In genomic region chr11:70624598-70624993, GRCh38 we compare ENCODE assay signal across 19 cellular contexts.
DNase-seq lines count a peak whose midpoint lies in the region; ATAC-seq and TF ChIP-seq lines count a peak whose summit lies in the region.
"Had no signal": no experiment of that assay in that cellular context is flagged by ENCODE, and none has a peak within 500 bp of the region (broad histone marks: within the 10 kb centered on the region; RNA-seq: fewer than 3 reads in every experiment).

No MANE protein-coding gene starts in this region.

- H2AFZ ChIP-seq in osteoblast (ENCODE audit: low read length) (no peak overlapping the region), hepatocyte (no peak overlapping the region)

- peak; percentile 48 for DNase-seq in NB4 (ENCODE audit: low read depth)
- DNase-seq in caudate nucleus (lab: John Stamatoyannopoulos, UW): no peak
- DNase-seq in osteoblast (ENCODE audit: insufficient read length, low spot score, missing footprints): peak; percentile 29
- no peak for DNase-seq in hepatocyte (ENCODE audit: low spot score)
- no peak for DNase-seq in heart right ventricle
- DNase-seq: AML-193; BE2C; Caco-2; CD4-positive, CD25-positive, alpha-beta regulatory T cell; CD8-positive, alpha-beta T cell; DMS153; DND-41; GOT3; HCEC 1CT had no signal

- H3K9me3 ChIP-seq in BLaER1 (no peaks in the 10 kb centered on the region), osteoblast (ENCODE audit: low read depth, low read length) (no peaks in the 10 kb centered on the region), hepatocyte (ENCODE audit: low read depth) (no peaks in the 10 kb centered on the region), heart right ventricle (peaks cover 0 to 11% (median 0%) of the 10 kb centered on the region in 11 donors)
- H3K9me3 ChIP-seq: BE2C had no signal

- no peak overlapping the region for H3K4me3 ChIP-seq in BLaER1
- H3K4me3 ChIP-seq in NB4 (ENCODE audit: low read depth, low read length): no peak overlapping the region
- H3K4me3 ChIP-seq in osteoblast (ENCODE audit: insufficient read depth, low read length): no peak overlapping the region
- no peak overlapping the region for H3K4me3 ChIP-seq in hepatocyte
- no peak overlapping the region for H3K4me3 ChIP-seq in heart right ventricle

- H3K4me3 Mint-ChIP-seq in activated T-helper 17 cell treated with anti-CD3 and anti-CD28 coated beads, Interleukin-2, amount 50 U/mL, for 72 hours: no peak overlapping the region
- H3K4me3 Mint-ChIP-seq: CD4-positive, CD25-positive, alpha-beta regulatory T cell; CD8-positive, alpha-beta T cell had no signal

- no peak overlapping the region for H3K27ac Mint-ChIP-seq in activated T-helper 17 cell treated with anti-CD3 and anti-CD28 coated beads, Interleukin-2, amount 50 U/mL, for 72 hours
- H3K27ac Mint-ChIP-seq: CD4-positive, CD25-positive, alpha-beta regulatory T cell; CD8-positive, alpha-beta T cell had no signal

- no peaks in the 10 kb centered on the region for H3K27me3 ChIP-seq in BLaER1
- H3K27me3 ChIP-seq in osteoblast (ENCODE audit: insufficient read depth, low read length): no peaks in the 10 kb centered on the region
- no peaks in the 10 kb centered on the region for H3K27me3 ChIP-seq in hepatocyte
- peaks cover 0 to 28% (median 5%) of the 10 kb centered on the region in 7 donors for H3K27me3 ChIP-seq in heart right ventricle
- H3K27me3 ChIP-seq: BE2C had no signal

- no peaks in the 10 kb centered on the region; the same call in 1 of the 2 replicates for H4K20me1 ChIP-seq in BLaER1
- no peaks in the 10 kb centered on the region for H4K20me1 ChIP-seq in osteoblast (ENCODE audit: insufficient read depth, low read length)
- H4K20me1 ChIP-seq in hepatocyte (ENCODE audit: insufficient read depth, poor library complexity, severe bottlenecking): no peaks in the 10 kb centered on the region

- no peak overlapping the region for H3K27ac ChIP-seq in BLaER1
- H3K27ac ChIP-seq in caudate nucleus (ENCODE audit: low read depth, low read length): peak overlapping the region; percentile 3
- H3K27ac ChIP-seq in osteoblast (ENCODE audit: low read depth, low read length): no peak overlapping the region
- no peak overlapping the region for H3K27ac ChIP-seq in hepatocyte
- H3K27ac ChIP-seq in heart right ventricle: no peak overlapping the region
- H3K27ac ChIP-seq: 22Rv1, C4-2B had no signal

- H3K4me1 ChIP-seq in BLaER1 (peaks cover 31% of the 10 kb centered on the region), osteoblast (ENCODE audit: insufficient read depth, low read length) (no peaks in the 10 kb centered on the region), hepatocyte (ENCODE audit: insufficient read depth) (no peaks in the 10 kb centered on the region), heart right ventricle (peaks cover 0 to 19% (median 4%) of the 10 kb centered on the region in 9 donors)
- H3K4me1 ChIP-seq: Caco-2 had no signal

- ATAC-seq in activated T-helper 17 cell treated with anti-CD3 and anti-CD28 coated beads, Interleukin-2, amount 50 U/mL, for 72 hours (replicated peaks): no peak
- ATAC-seq in HG02938 (IDR thresholded peaks at IDR 0.05; ENCODE audit: unreplicated experiment) (no peak), heart right ventricle (no peak)
- ATAC-seq: CD8-positive, alpha-beta T cell had no signal

- H3K36me3 Mint-ChIP-seq in activated T-helper 17 cell treated with anti-CD3 and anti-CD28 coated beads, Interleukin-2, amount 50 U/mL, for 72 hours (ENCODE audit: low read depth): no peaks in the 10 kb centered on the region
- H3K36me3 Mint-ChIP-seq: CD4-positive, CD25-positive, alpha-beta regulatory T cell; CD8-positive, alpha-beta T cell had no signal

- H3K9me3 Mint-ChIP-seq in activated T-helper 17 cell treated with anti-CD3 and anti-CD28 coated beads, Interleukin-2, amount 50 U/mL, for 72 hours: no peaks in the 10 kb centered on the region
- H3K9me3 Mint-ChIP-seq: CD8-positive, alpha-beta T cell had no signal

- no peaks in the 10 kb centered on the region for H3K79me2 ChIP-seq in osteoblast (ENCODE audit: insufficient read depth, low read length)
- no peaks in the 10 kb centered on the region for H3K79me2 ChIP-seq in hepatocyte

- no peaks in the 10 kb centered on the region for H3K9me2 ChIP-seq in hepatocyte (replicated peaks; ENCODE audit: insufficient read depth)

- H3K36me3 ChIP-seq in BLaER1 (no peaks in the 10 kb centered on the region), osteoblast (ENCODE audit: insufficient read depth, low read length) (no peaks in the 10 kb centered on the region), hepatocyte (replicated peaks; ENCODE audit: insufficient read depth, low read depth) (no peaks in the 10 kb centered on the region), heart right ventricle (no peaks in the 10 kb centered on the region)
- H3K36me3 ChIP-seq: BE2C had no signal

- no peaks in the 10 kb centered on the region for H3K4me1 Mint-ChIP-seq in activated T-helper 17 cell treated with anti-CD3 and anti-CD28 coated beads, Interleukin-2, amount 50 U/mL, for 72 hours
- H3K4me1 Mint-ChIP-seq: CD4-positive, CD25-positive, alpha-beta regulatory T cell had no signal

- intact Hi-C loops in heart right ventricle (cut with DNase I): no loop called here

- WGBS in hepatocyte (ENCODE audit: low lambda C conversion rate, missing lambda C conversion rate): 86% methylated on average over 10 of the region's 10 CpGs
- 70 to 71% methylated on average over 10 of the region's 10 CpGs for WGBS in heart right ventricle, 2 donors

- TF ChIP-seq POLR2A in NB4 (IDR thresholded peaks at IDR 0.05; ENCODE audit: extremely low read depth, insufficient read length): no peak

- no peak overlapping the region for H3K9ac ChIP-seq in BLaER1

- H3K4me2 ChIP-seq in BLaER1: peak overlapping the region; percentile 71
- no peak overlapping the region for H3K4me2 ChIP-seq in osteoblast (ENCODE audit: insufficient read depth, low read length)
- no peak overlapping the region for H3K4me2 ChIP-seq in hepatocyte

- H3K27me3 Mint-ChIP-seq in activated T-helper 17 cell treated with anti-CD3 and anti-CD28 coated beads, Interleukin-2, amount 50 U/mL, for 72 hours: peaks cover 3% of the 10 kb centered on the region
- H3K27me3 Mint-ChIP-seq: CD4-positive, CD25-positive, alpha-beta regulatory T cell had no signal

- TF ChIP-seq CTCF in NB4 (IDR thresholded peaks at IDR 0.05; ENCODE audit: low read depth, low read length) (no peak), osteoblast (IDR thresholded peaks at IDR 0.05; ENCODE audit: extremely low read depth, low read depth, low read length) (no peak), hepatocyte (IDR thresholded peaks at IDR 0.05; ENCODE audit: poor library complexity) (no peak), heart right ventricle (IDR thresholded peaks at IDR 0.05) (no peak)

Comparison
In these comparisons a context has a peak if more than half of its experiments do, and no peak if none do; other contexts are left out.
1. DNase-seq: peak in NB4 (single experiment) and osteoblast (single experiment); none in caudate nucleus (0 of 61), hepatocyte (single experiment) and heart right ventricle (0 of 2).